Comparison of ENCODE assay signal across 19 cellular contexts in genomic region chr11:134414772-134415765, GRCh38. TPM values are rescaled to one million over a fixed set of nuclear protein-coding genes. Genes with fewer than 3 reads are reported as not detected.
A peak's percentile ranks its signal among the peaks of the same experiment; 100 is the strongest.
DNase-seq lines count a peak whose midpoint lies in the region; ATAC-seq and TF ChIP-seq lines count a peak whose summit lies in the region.
"Had no signal": no experiment of that assay in that cellular context is flagged by ENCODE, and none has a peak within 500 bp of the region (broad histone marks: within the 10 kb centered on the region; RNA-seq: fewer than 3 reads in every experiment).

No MANE protein-coding gene starts in this region.

- DNase-seq in NCI-H2171 treated with DMSO at 0.1 percent for 48 hours (lab: John Stamatoyannopoulos, UW) (peak; percentile 52), NCI-H2171 (lab: John Stamatoyannopoulos, UW) (no peak), medulla oblongata (ENCODE audit: extremely low spot score) (peak; percentile 68), aorta (peak; percentile 36 to 38), ascending aorta (ENCODE audit: low spot score in 2 of 2) (no peak), immature natural killer cell (no peak), trophoblast cell (no peak)
- DNase-seq: activated CD4-positive, alpha-beta T cell treated with anti-CD3 and anti-CD28 coated beads, Interleukin-2, amount 50 U/mL, for 48 hours; activated T-cell treated with anti-CD3 and anti-CD28 coated beads, Interleukin-2, amount 50 U/mL, for 1 hour; CD8-positive, alpha-beta memory T cell; GM23248; NCI-H2081; ovary; thyroid gland had no signal

- no peak overlapping the region for H4K12ac ChIP-seq in trophoblast cell (ENCODE audit: low read depth, low read length)

- H3K9ac ChIP-seq in trophoblast cell (ENCODE audit: low read length): no peak overlapping the region
- H3K9ac ChIP-seq: GM23248 had no signal

- no peak overlapping the region for H3K27ac Mint-ChIP-seq in immature natural killer cell
- H3K27ac Mint-ChIP-seq: activated naive CD4-positive, alpha-beta T cell treated with anti-CD3 and anti-CD28 coated beads, Interleukin-2, amount 50 U/mL, for 24 hours; CD8-positive, alpha-beta memory T cell had no signal

- no peak overlapping the region for H3K18ac ChIP-seq in trophoblast cell (ENCODE audit: low read length)

- H3K4ac ChIP-seq in trophoblast cell (ENCODE audit: low read depth, low read length): no peak overlapping the region

- no peak overlapping the region for H2BK120ac ChIP-seq in trophoblast cell (ENCODE audit: insufficient read depth, low read length, poor library complexity)

- no peak for TF ChIP-seq CTCF in VCaP (conservative IDR thresholded peaks at IDR 0.05)
- no peak for TF ChIP-seq CTCF in ascending aorta (IDR thresholded peaks at IDR 0.05)

- no peaks in the 10 kb centered on the region for H3K27me3 ChIP-seq in aorta (ENCODE audit: control insufficient read depth in 1 of 2, insufficient read depth in 2 of 2, low read length in 1 of 2)
- peaks cover 7% of the 10 kb centered on the region for H3K27me3 ChIP-seq in ascending aorta
- H3K27me3 ChIP-seq in trophoblast cell (ENCODE audit: insufficient read depth, low read length): peaks cover 31% of the 10 kb centered on the region
- H3K27me3 ChIP-seq: ovary, thyroid gland had no signal

- H3K4me3 Mint-ChIP-seq in immature natural killer cell: peak overlapping the region in 2 of 5 donors; percentile 7 to 28
- H3K4me3 Mint-ChIP-seq: activated naive CD4-positive, alpha-beta T cell treated with anti-CD3 and anti-CD28 coated beads, Interleukin-2, amount 50 U/mL, for 24 hours had no signal

- H3K4me2 ChIP-seq in trophoblast cell (ENCODE audit: low read length): no peak overlapping the region
- H3K4me2 ChIP-seq: A549 had no signal

- H2BK5ac ChIP-seq in trophoblast cell (ENCODE audit: low read depth, low read length, poor library complexity): no peak overlapping the region

- H3K9me3 ChIP-seq in aorta (ENCODE audit: control insufficient read depth, low read length) (no peaks in the 10 kb centered on the region), ascending aorta (no peaks in the 10 kb centered on the region), trophoblast cell (ENCODE audit: insufficient read depth, low read depth, low read length) (peaks cover 6% of the 10 kb centered on the region)
- H3K9me3 ChIP-seq: A549, breast epithelium, ovary, thyroid gland had no signal

- no peaks in the 10 kb centered on the region for H3K36me3 ChIP-seq in aorta (ENCODE audit: control insufficient read depth in 1 of 2, insufficient read depth in 2 of 2, low read length in 1 of 2)
- no peaks in the 10 kb centered on the region for H3K36me3 ChIP-seq in ascending aorta
- no peaks in the 10 kb centered on the region for H3K36me3 ChIP-seq in trophoblast cell (ENCODE audit: control insufficient read depth in 1 of 2, insufficient read depth in 2 of 2, low read length in 2 of 2)
- H3K36me3 ChIP-seq: breast epithelium, ovary, thyroid gland had no signal

- no peak overlapping the region for H2AK5ac ChIP-seq in trophoblast cell (ENCODE audit: low read length)

- no peak overlapping the region for H2AFZ ChIP-seq in trophoblast cell (ENCODE audit: insufficient read depth, low read length, poor library complexity)
- H2AFZ ChIP-seq: GM23248 had no signal

- peaks cover 7 to 20% (median 13%) of the 10 kb centered on the region in 3 donors for H3K27me3 Mint-ChIP-seq in immature natural killer cell (ENCODE audit: low read depth in 3 of 3)

- peaks cover 0 to 2% (median 0%) of the 10 kb centered on the region in 6 donors for H3K9me3 Mint-ChIP-seq in immature natural killer cell
- H3K9me3 Mint-ChIP-seq: activated naive CD4-positive, alpha-beta T cell treated with anti-CD3 and anti-CD28 coated beads, Interleukin-2, amount 50 U/mL, for 24 hours; CD8-positive, alpha-beta memory T cell had no signal

- H2BK12ac ChIP-seq in trophoblast cell (ENCODE audit: low read length): no peak overlapping the region

- peak overlapping the region; percentile 90; the same call in 1 of the 2 replicates for H3K27ac ChIP-seq in VCaP
- no peak overlapping the region for H3K27ac ChIP-seq in aorta (ENCODE audit: low read depth in 1 of 2, low read length in 2 of 2)
- H3K27ac ChIP-seq in ascending aorta: no peak overlapping the region
- no peak overlapping the region for H3K27ac ChIP-seq in trophoblast cell (ENCODE audit: low read depth, low read length)
- H3K27ac ChIP-seq: A549, breast epithelium, GM23248, ovary, thyroid gland had no signal

- no peak overlapping the region for H4K91ac ChIP-seq in trophoblast cell (ENCODE audit: low read depth, low read length)

- peaks cover 25 to 30% of the 10 kb centered on the region in 2 donors for H3K4me1 Mint-ChIP-seq in immature natural killer cell

- intact Hi-C loops in aorta (cut with DNase I): no loop called here
- intact Hi-C loops in ascending aorta (cut with DNase I): no loop called here

- H3K4me3 ChIP-seq in aorta (ENCODE audit: low read length in 2 of 2) (no peak overlapping the region), ascending aorta (no peak overlapping the region), trophoblast cell (ENCODE audit: low read depth, low read length) (no peak overlapping the region)
- H3K4me3 ChIP-seq: A549, breast epithelium, GM23248, ovary, thyroid gland had no signal

- H3K4me1 ChIP-seq in aorta (ENCODE audit: control insufficient read depth in 1 of 2, insufficient read depth in 2 of 2, low read length in 2 of 2) (no peaks in the 10 kb centered on the region), ascending aorta (peaks cover 3 to 9% of the 10 kb centered on the region in 2 donors), trophoblast cell (ENCODE audit: control insufficient read depth in 1 of 2, insufficient read depth in 2 of 2, low read length in 2 of 2) (peaks cover 3 to 4% of the 10 kb centered on the region in 2 experiments)
- H3K4me1 ChIP-seq: A549, breast epithelium had no signal

- no peak for ATAC-seq in aorta (ENCODE audit: low FRiP score)
- ATAC-seq: A549, esophagus mucosa had no signal

- H3K23ac ChIP-seq in trophoblast cell (ENCODE audit: low read length): no peak overlapping the region

- H3K79me2 ChIP-seq in trophoblast cell (ENCODE audit: control insufficient read depth, insufficient read depth, low read length, poor library complexity): no peaks in the 10 kb centered on the region

- no peak overlapping the region for H4K8ac ChIP-seq in trophoblast cell (ENCODE audit: low read depth, low read length)

- H3K79me1 ChIP-seq in trophoblast cell (ENCODE audit: low read length): no peaks in the 10 kb centered on the region

- peaks cover 0 to 4% (median 0%) of the 10 kb centered on the region in 3 donors for H3K36me3 Mint-ChIP-seq in immature natural killer cell
- H3K36me3 Mint-ChIP-seq: activated naive CD4-positive, alpha-beta T cell treated with anti-CD3 and anti-CD28 coated beads, Interleukin-2, amount 50 U/mL, for 24 hours; CD8-positive, alpha-beta memory T cell had no signal

- 19 to 25% methylated on average over 16 to 17 of the region's 17 CpGs for WGBS in aorta, 2 donors
- no CpG with 5 or more reads among the region's 17 CpGs for WGBS in trophoblast cell (ENCODE audit: extremely low coverage, insufficient coverage, insufficient read length)

- no peak overlapping the region for H3K14ac ChIP-seq in trophoblast cell (ENCODE audit: low read length)

RNA-seq across cellular contexts. Expression of gene B3GAT1, which starts 3.0 kb away (rescaled TPM):
- total RNA-seq in aorta (under 1 TPM; 0.16 to 0.39 TPM), ascending aorta (0.32 TPM)
- polyA plus RNA-seq in aorta (not detected), immature natural killer cell (1 to 10 TPM in 1 of 3 donors, under 1 TPM in 2; 0.09 to 1.8 (median 0.24) TPM)
- 0.06 and 0.07 TPM in 2 replicates for polyA plus RNA-seq in trophoblast cell (2013)
- total RNA-seq: GM23248 had no signal
- polyA plus RNA-seq: A549, GM23248 had no signal

Comparison
In these comparisons a context has a peak if more than half of its experiments do, and no peak if none do; other contexts are left out.
1. DNase-seq: peak in NCI-H2171 treated with DMSO at 0.1 percent for 48 hours (single experiment), medulla oblongata (single experiment) and aorta (2 of 2); none in NCI-H2171 (single experiment), ascending aorta (0 of 2), immature natural killer cell (0 of 3) and trophoblast cell (0 of 2).